ENCODE assay signal across 8 cellular contexts in genomic region chr5:76256116-76256889, GRCh38.
DNase-seq lines count a peak whose midpoint lies in the region; ATAC-seq and TF ChIP-seq lines count a peak whose summit lies in the region.

No MANE protein-coding gene starts in this region.

- DNase-seq in COLO829 (ENCODE audit: low spot score) (peak; percentile 32), GM20000 (ENCODE audit: low spot score) (peak; percentile 67), LHCN-M2 (ENCODE audit: low read depth) (peak; percentile 52), SK-MEL-5 (ENCODE audit: low read depth, low spot score) (peak; percentile 81), Right ventricle myocardium superior (no peak), pulmonary artery endothelial cell (ENCODE audit: low read depth, low spot score) (peak; percentile 22)
- DNase-seq in activated naive CD4-positive, alpha-beta T cell treated with anti-CD3 and anti-CD28 coated beads, Interleukin-2, amount 50 U/mL, for 16 hours: peak; percentile 51

- in situ Hi-C loops in SK-MEL-5 (cut with HindIII; ENCODE audit: low pct_unique_long_range_greater_than_20kb, low sequenced_read_pairs): no loop called here

- ATAC-seq in Right ventricle myocardium superior (ENCODE audit: poor library complexity) (peak; percentile 98), GM21576 (IDR thresholded peaks at IDR 0.05; ENCODE audit: unreplicated experiment) (no peak)

- peak; percentile 66 for TF ChIP-seq CTCF in GM20000 (IDR thresholded peaks at IDR 0.05; ENCODE audit: extremely low read depth, missing control alignments)

- intact Hi-C loops in Right ventricle myocardium superior (cut with DNase I): no loop called here
